ENCODE assay signal across 15 cellular contexts in the genomic region with DNA sequence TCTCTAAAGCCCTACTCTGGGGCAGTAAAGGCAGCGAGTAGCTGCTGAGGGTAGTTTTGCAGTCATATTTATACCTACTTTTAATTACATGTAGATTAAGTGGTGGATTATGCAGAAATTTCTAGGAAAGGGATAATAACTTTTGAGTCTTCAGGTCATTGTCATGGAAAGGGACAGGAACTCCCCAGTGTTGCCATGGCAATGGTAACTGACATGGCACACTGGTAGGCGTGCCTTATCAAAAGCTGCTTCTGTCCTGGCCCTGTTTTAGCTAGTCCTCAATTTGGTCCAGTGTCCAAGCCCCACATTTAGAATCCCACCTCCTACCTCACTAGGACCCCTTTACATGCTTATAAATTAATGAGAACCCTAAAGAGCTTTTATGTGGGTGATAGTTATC.
"Had no signal": no experiment of that assay in that cellular context is flagged by ENCODE, and none has a peak within 500 bp of the region (broad histone marks: within the 10 kb centered on the region; RNA-seq: fewer than 3 reads in every experiment).

No MANE protein-coding gene starts in this region.

- H3K9me3 ChIP-seq: prostate gland, right atrium auricular region, testis had no signal

- H3K27ac ChIP-seq: dorsolateral prefrontal cortex, parathyroid adenoma, prostate gland, right atrium auricular region, testis, tibial artery had no signal

- H3K4me1 ChIP-seq: parathyroid adenoma, prostate gland, right atrium auricular region, testis, tibial artery had no signal

- H3K27me3 ChIP-seq: right atrium auricular region, testis, tibial artery had no signal

- H3K4me3 ChIP-seq: dorsolateral prefrontal cortex, lung, prostate gland, right atrium auricular region, smooth muscle cell, testis, tibial artery had no signal

- H2AFZ ChIP-seq: parathyroid adenoma had no signal

- H3K36me3 ChIP-seq: prostate gland, right atrium auricular region, tibial artery had no signal

- DNase-seq: dorsolateral prefrontal cortex; effector CD4-positive, alpha-beta T cell; kidney; naive thymus-derived CD4-positive, alpha-beta T cell; stimulated activated CD4-positive, alpha-beta T cell treated with anti-CD3 and anti-CD28 coated beads, Interleukin-2, amount 100 ng/mL, for 24 hours; stimulated activated CD4-positive, alpha-beta T cell treated with anti-CD3 and anti-CD28 coated beads, Interleukin-4, amount 100 ng/mL, for 24 hours; stimulated activated naive CD4-positive, alpha-beta T cell treated with Interleukin-2 at 50 U/mL for 16 hours; substantia nigra; testis; tibial artery had no signal
